3 cellular contexts compared by ENCODE assay signal in the genomic region with DNA sequence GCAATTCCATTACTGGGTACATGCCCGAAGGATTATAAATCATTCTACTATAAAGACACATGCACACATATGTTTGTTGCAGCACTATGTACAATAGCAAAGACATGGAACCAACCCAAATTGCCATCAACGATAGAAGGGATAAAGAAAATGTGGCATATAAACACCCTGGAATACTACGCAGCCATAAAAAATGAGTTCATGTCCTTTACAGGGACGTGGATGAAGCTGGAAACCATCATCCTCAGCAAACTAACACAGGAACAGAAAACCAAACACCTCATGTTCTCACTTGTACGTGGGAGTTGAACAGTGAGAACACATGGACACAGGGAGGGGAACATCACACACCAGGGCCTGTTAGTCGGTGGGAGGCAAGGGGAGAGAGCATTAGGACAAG. TPM values are rescaled to one million over a fixed set of nuclear protein-coding genes. Genes with fewer than 3 reads are reported as not detected.
"Had no signal": no experiment of that assay in that cellular context is flagged by ENCODE, and none has a peak within 500 bp of the region (broad histone marks: within the 10 kb centered on the region; RNA-seq: fewer than 3 reads in every experiment).

No MANE protein-coding gene starts in this region.

RNA-seq across cellular contexts. Expression of gene CCL4, which starts 17.5 kb away (rescaled TPM):
- total RNA-seq: PC-3, SJSA1 had no signal

RNA-seq across cellular contexts. Expression of gene CCL3, which starts 31.2 kb away (rescaled TPM):
- total RNA-seq: M059J, PC-3, SJSA1 had no signal

RNA-seq across cellular contexts. Expression of gene TBC1D3B, which starts 55.3 kb away (rescaled TPM):
- total RNA-seq: M059J had no signal

RNA-seq across cellular contexts. Expression of gene CCL18, which starts 57.0 kb away (rescaled TPM):
- total RNA-seq: M059J, PC-3, SJSA1 had no signal
